5 cellular contexts compared by ENCODE assay signal in the genomic region with DNA sequence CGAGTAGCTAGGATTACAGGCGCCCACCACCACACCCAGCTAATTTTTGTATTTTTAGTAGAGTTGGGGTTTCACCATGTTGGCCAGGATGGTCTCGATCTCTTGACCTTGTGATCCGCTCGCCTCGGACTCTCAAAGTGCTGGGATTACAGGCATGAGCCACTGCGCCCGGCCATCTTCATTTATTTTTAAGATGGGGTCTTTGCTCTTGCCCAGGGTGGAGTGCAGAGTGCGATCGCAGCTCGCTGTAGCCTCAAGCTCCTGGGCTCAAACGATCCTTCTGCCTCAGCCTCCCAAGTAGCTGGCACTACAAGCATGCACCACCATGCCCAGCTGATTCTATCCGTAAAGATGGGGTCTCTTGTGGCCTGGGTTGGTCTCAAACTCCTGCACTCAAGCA. TPM values are rescaled to one million over a fixed set of nuclear protein-coding genes. Genes with fewer than 3 reads are reported as not detected.
"Had no signal": no experiment of that assay in that cellular context is flagged by ENCODE, and none has a peak within 500 bp of the region (broad histone marks: within the 10 kb centered on the region; RNA-seq: fewer than 3 reads in every experiment).

No MANE protein-coding gene starts in this region.

RNA-seq across cellular contexts. Expression of a gene that starts 39.2 kb away (rescaled TPM):
- total RNA-seq: endothelial cell of umbilical vein; foreskin keratinocyte; hepatocyte; natural killer cell treated with Interleukin-12 subunit alpha and Interleukin-12 subunit beta and Interleukin-15 and Interleukin-18, amount 100 ng/mL, for 72 hours; neural crest cell had no signal
- polyA plus RNA-seq: endothelial cell of umbilical vein, foreskin keratinocyte had no signal
